20 cellular contexts compared by ENCODE assay signal in the genomic region with DNA sequence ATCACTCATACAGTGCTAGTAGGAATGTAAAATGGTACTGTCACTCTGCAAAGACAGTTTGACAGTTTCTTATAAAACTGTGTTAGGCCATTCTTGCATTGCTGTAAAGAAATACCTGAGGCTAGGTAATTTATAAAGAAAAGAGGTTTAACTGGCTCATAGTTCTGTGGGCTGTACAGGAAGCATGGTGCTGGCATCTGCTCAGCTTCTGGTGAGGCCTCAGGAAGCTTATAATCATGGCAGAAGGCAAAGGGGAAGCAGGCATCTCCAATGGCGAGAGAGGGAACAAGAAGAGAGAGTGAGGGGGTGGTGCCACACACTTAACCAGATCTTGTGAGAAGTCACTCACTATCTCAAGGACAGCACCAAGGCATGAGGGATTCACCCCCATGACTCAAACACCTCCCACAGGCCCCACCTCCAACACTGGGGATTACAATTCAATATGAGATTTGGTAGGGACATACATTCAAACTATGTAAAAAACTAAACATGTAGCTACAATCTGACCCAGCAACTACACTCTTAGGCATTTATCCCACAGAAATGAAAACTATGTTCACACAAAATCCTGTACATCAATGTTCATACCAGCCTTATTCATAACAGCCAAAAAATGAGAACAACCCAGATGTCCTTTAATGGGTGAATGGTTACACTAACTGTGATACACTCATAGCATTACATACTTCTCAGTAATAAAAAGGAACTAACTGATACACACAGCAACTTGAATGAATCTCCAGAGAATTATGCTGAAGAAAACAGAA. TPM values are rescaled to one million over a fixed set of nuclear protein-coding genes. Genes with fewer than 3 reads are reported as not detected.
DNase-seq lines count a peak whose midpoint lies in the region; ATAC-seq and TF ChIP-seq lines count a peak whose summit lies in the region.
"Had no signal": no experiment of that assay in that cellular context is flagged by ENCODE, and none has a peak within 500 bp of the region (broad histone marks: within the 10 kb centered on the region; RNA-seq: fewer than 3 reads in every experiment).

No MANE protein-coding gene starts in this region.

- H3K27ac Mint-ChIP-seq in stimulated activated naive CD8-positive, alpha-beta T cell treated with anti-CD3 and anti-CD28 coated beads, Interleukin-15, amount 100 ng/mL, for 72 hours = no peak overlapping the region

- peaks cover 9 to 13% of the 10 kb centered on the region in 2 donors for H3K9me3 Mint-ChIP-seq in stimulated activated naive CD8-positive, alpha-beta T cell treated with anti-CD3 and anti-CD28 coated beads, Interleukin-15, amount 100 ng/mL, for 72 hours

- peaks cover 22% of the 10 kb centered on the region for H3K4me1 Mint-ChIP-seq in stimulated activated naive CD8-positive, alpha-beta T cell treated with anti-CD3 and anti-CD28 coated beads, Interleukin-15, amount 100 ng/mL, for 72 hours

- H3K27me3 Mint-ChIP-seq in stimulated activated naive CD8-positive, alpha-beta T cell treated with anti-CD3 and anti-CD28 coated beads, Interleukin-15, amount 100 ng/mL, for 72 hours = no peaks in the 10 kb centered on the region
- H3K27me3 Mint-ChIP-seq: CD4-positive, CD25-positive, alpha-beta regulatory T cell had no signal

- H3K4me3 Mint-ChIP-seq in stimulated activated naive CD8-positive, alpha-beta T cell treated with anti-CD3 and anti-CD28 coated beads, Interleukin-15, amount 100 ng/mL, for 72 hours = no peak overlapping the region
- H3K4me3 Mint-ChIP-seq: CD4-positive, CD25-positive, alpha-beta regulatory T cell had no signal

- peak; percentile 6 for DNase-seq in stimulated activated naive CD8-positive, alpha-beta T cell treated with anti-CD3 and anti-CD28 coated beads, Interleukin-15, Interleukin-2, amounts not matched to agents 100 U/mL and 50 U/mL, for 24 hours
- no peak for DNase-seq in stimulated activated naive CD8-positive, alpha-beta T cell treated with anti-CD3 and anti-CD28 coated beads, Interleukin-15, amount 100 ng/mL, for 72 hours
- peak; percentile 16 for DNase-seq in NB4 (ENCODE audit: low read depth)
- peak; percentile 31 for DNase-seq in fibroblast of peridontal ligament (ENCODE audit: extremely low read depth)
- DNase-seq in AG08395 (ENCODE audit: low spot score) = no peak
- DNase-seq in foreskin keratinocyte = no peak
- DNase-seq in NCI-H526 (lab: John Stamatoyannopoulos, UW) = no peak
- no peak for DNase-seq in NCI-H345 (lab: John Stamatoyannopoulos, UW)
- DNase-seq: AML-193; CD4-positive, CD25-positive, alpha-beta regulatory T cell; DMS53; HCEC 1CT; Karpas-422; MG63; NCI-H1092 treated with DMSO at 0.1 percent for 48 hours; NCI-H2081 treated with DMSO at 0.1 percent for 48 hours; NCI-H524 had no signal

- TF ChIP-seq POLR2A in NB4 (IDR thresholded peaks at IDR 0.05; ENCODE audit: extremely low read depth, insufficient read length) = no peak

- no peak for ATAC-seq in stimulated activated naive CD8-positive, alpha-beta T cell treated with anti-CD3 and anti-CD28 coated beads, Interleukin-15, Interleukin-2, amounts not matched to agents 100 U/mL and 50 U/mL, for 24 hours
- ATAC-seq in stimulated activated naive CD8-positive, alpha-beta T cell treated with anti-CD3 and anti-CD28 coated beads, Interleukin-15, amount 100 ng/mL, for 72 hours = no peak
- ATAC-seq in foreskin keratinocyte = no peak
- ATAC-seq: A549, GM12878, Panc1 had no signal

- no peak overlapping the region for H3K4me3 ChIP-seq in NB4 (ENCODE audit: low read depth, low read length)
- H3K4me3 ChIP-seq: A549, GM12878, MG63 had no signal

- H3K4me1 ChIP-seq in foreskin keratinocyte = peaks cover 6% of the 10 kb centered on the region

- TF ChIP-seq CTCF in NB4 (IDR thresholded peaks at IDR 0.05; ENCODE audit: low read depth, low read length) (no peak), foreskin keratinocyte (conservative IDR thresholded peaks at IDR 0.05) (no peak)

- H3K27me3 ChIP-seq in foreskin keratinocyte = no peaks in the 10 kb centered on the region
- H3K27me3 ChIP-seq: MG63 had no signal

- H3K27ac ChIP-seq in foreskin keratinocyte = no peak overlapping the region
- H3K27ac ChIP-seq: A549 had no signal

RNA-seq across cellular contexts. Expression of gene ALDH18A1, which starts 5.0 kb away (rescaled TPM):
- 59.5 and 61.0 TPM in 2 replicates for total RNA-seq in foreskin keratinocyte
- 24.9 and 29.9 TPM in 2 replicates for polyA plus RNA-seq in foreskin keratinocyte

RNA-seq across cellular contexts. Expression of gene TCTN3, which starts 42.2 kb away (rescaled TPM):
- 29.8 and 33.9 TPM in 2 replicates for total RNA-seq in foreskin keratinocyte
- 26.6 and 30.4 TPM in 2 replicates for polyA plus RNA-seq in foreskin keratinocyte

Comparison
In these comparisons a context has a peak if more than half of its experiments do, and no peak if none do; other contexts are left out.
1. DNase-seq: peak in stimulated activated naive CD8-positive, alpha-beta T cell treated with anti-CD3 and anti-CD28 coated beads, Interleukin-15, Interleukin-2, amounts not matched to agents 100 U/mL and 50 U/mL, for 24 hours (single experiment), NB4 (single experiment) and fibroblast of peridontal ligament (single experiment); none in stimulated activated naive CD8-positive, alpha-beta T cell treated with anti-CD3 and anti-CD28 coated beads, Interleukin-15, amount 100 ng/mL, for 72 hours (0 of 2), AG08395 (single experiment), foreskin keratinocyte (0 of 2), NCI-H526 (0 of 2) and NCI-H345 (single experiment).